ENCODE assay signal across 10 cellular contexts in the genomic region with DNA sequence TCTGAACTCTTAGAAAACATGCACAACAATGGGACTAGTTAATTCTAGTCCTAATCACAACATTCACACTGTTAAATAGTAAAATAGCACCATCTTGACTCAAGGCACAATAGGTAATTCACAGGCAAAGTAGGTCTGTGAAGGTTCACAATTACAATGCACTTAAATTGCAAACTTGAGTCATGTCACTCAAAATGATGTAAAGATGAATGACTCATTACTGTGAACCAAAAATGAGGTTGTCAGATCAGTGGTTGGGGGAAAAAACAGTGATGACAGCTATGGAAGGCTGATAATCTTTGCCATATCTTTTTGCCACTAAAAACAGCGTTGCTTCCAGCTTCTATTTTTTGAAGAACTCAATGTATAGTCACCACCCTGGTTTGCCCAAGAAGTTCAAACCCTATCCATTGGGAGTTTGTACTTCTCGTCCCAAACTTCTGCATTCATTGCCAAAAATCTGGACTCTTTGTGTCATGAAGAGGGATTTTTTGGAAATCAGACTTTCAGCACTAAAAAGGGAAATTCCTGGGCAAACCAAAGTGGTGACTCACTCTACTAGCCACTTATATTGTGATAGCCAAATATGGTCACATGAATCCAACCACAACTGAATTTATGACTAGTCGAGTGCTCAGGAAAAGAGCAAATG.
DNase-seq lines count a peak whose midpoint lies in the region; ATAC-seq and TF ChIP-seq lines count a peak whose summit lies in the region.
"Had no signal": no experiment of that assay in that cellular context is flagged by ENCODE, and none has a peak within 500 bp of the region (broad histone marks: within the 10 kb centered on the region; RNA-seq: fewer than 3 reads in every experiment).

No MANE protein-coding gene starts in this region.

- peaks cover 18% of the 10 kb centered on the region for H3K4me1 ChIP-seq in adipocyte (ENCODE audit: control insufficient read depth, insufficient read depth, low read length)
- H3K4me1 ChIP-seq in Peyer's patch, result no peaks in the 10 kb centered on the region

- TF ChIP-seq CTCF in retinal pigment epithelial cell (conservative IDR thresholded peaks at IDR 0.05; ENCODE audit: low read depth, low read length) (no peak), Peyer's patch (IDR thresholded peaks at IDR 0.05) (no peak)

- peak; percentile 46 for ATAC-seq in HG03175 (IDR thresholded peaks at IDR 0.05; ENCODE audit: unreplicated experiment)
- ATAC-seq in left lobe of liver, result no peak
- ATAC-seq: WTC11 had no signal

- H3K27ac ChIP-seq in Peyer's patch, result no peak overlapping the region
- H3K27ac ChIP-seq: 22Rv1 had no signal

- peak overlapping the region; percentile 60 for H3K9ac ChIP-seq in adipocyte (ENCODE audit: low read length)

- TF ChIP-seq POLR2A in Peyer's patch (IDR thresholded peaks at IDR 0.05), result no peak

- H3K36me3 ChIP-seq in adipocyte (ENCODE audit: control insufficient read depth, insufficient read depth, low read length, severe bottlenecking) (no peaks in the 10 kb centered on the region), Peyer's patch (no peaks in the 10 kb centered on the region)

- H3K27me3 ChIP-seq in adipocyte (replicated peaks; ENCODE audit: control insufficient read depth, insufficient read depth, low read length) (no peaks in the 10 kb centered on the region), Peyer's patch (no peaks in the 10 kb centered on the region)

- H3K4me3 ChIP-seq in adipocyte (ENCODE audit: low read length), result peak overlapping the region; percentile 1
- no peak overlapping the region for H3K4me3 ChIP-seq in retinal pigment epithelial cell (ENCODE audit: low read length)
- no peak overlapping the region for H3K4me3 ChIP-seq in Peyer's patch

- peaks cover 7% of the 10 kb centered on the region for H3K9me3 ChIP-seq in adipocyte (ENCODE audit: control insufficient read depth, low read length)
- no peaks in the 10 kb centered on the region for H3K9me3 ChIP-seq in Peyer's patch

- DNase-seq in DMS53 (lab: John Stamatoyannopoulos, UW), result peak; percentile 3
- DNase-seq in DMS53 treated with DMSO at 0.1 percent for 48 hours (lab: John Stamatoyannopoulos, UW; ENCODE audit: unreplicated experiment), result no peak
- peak; percentile 78 for DNase-seq in adipocyte (ENCODE audit: low read depth)
- DNase-seq in retinal pigment epithelial cell (ENCODE audit: low read depth), result peak; percentile 87
- DNase-seq in left lobe of liver (ENCODE audit: low spot score), result no peak
- DNase-seq in Peyer's patch, result no peak
- no peak for DNase-seq in NCI-H2107 treated with DMSO at 0.1 percent for 48 hours (lab: John Stamatoyannopoulos, UW; ENCODE audit: unreplicated experiment)

Comparison
In these comparisons a context has a peak if more than half of its experiments do, and no peak if none do; other contexts are left out.
1. DNase-seq: peak in DMS53 (single experiment), adipocyte (single experiment) and retinal pigment epithelial cell (single experiment); none in DMS53 treated with DMSO at 0.1 percent for 48 hours (single experiment), left lobe of liver (single experiment), Peyer's patch (0 of 3) and NCI-H2107 treated with DMSO at 0.1 percent for 48 hours (single experiment).